In the genomic region with DNA sequence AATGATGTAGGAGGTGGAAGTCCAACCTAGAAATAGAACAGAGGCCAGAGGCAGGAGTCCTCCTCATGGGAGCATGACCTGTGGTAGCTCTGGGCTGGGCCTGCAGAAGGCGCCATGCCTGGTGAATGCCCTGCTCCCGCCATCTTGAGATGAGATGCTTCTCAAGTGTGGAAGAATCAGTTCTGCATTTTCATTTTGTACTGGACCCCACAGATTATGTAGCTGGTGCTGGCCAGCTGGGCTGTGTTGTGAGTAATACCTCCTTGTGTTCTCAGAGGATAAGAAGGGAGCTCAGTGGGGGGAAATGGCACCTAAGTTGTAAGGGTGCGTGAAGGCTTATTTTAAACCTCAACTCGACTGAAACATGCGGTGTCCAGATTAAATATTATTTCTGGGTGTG, we compare ENCODE assay signal across 17 cellular contexts.
"Had no signal": no experiment of that assay in that cellular context is flagged by ENCODE, and none has a peak within 500 bp of the region (broad histone marks: within the 10 kb centered on the region; RNA-seq: fewer than 3 reads in every experiment).

No MANE protein-coding gene starts in this region.

- H2AFZ ChIP-seq: parathyroid adenoma had no signal

- H3K4me1 ChIP-seq: parathyroid adenoma, spleen, thyroid gland had no signal

- H3K9me3 ChIP-seq: esophagus muscularis mucosa, neutrophil, sigmoid colon, thyroid gland had no signal

- H3K79me2 ChIP-seq: parathyroid adenoma had no signal

- H3K9ac ChIP-seq: parathyroid adenoma had no signal

- H3K4me3 ChIP-seq: esophagus muscularis mucosa, sigmoid colon, spleen, thyroid gland had no signal

- H3K36me3 ChIP-seq: esophagus muscularis mucosa, neutrophil, sigmoid colon, spleen, thyroid gland had no signal

- H3K27me3 ChIP-seq: esophagus muscularis mucosa, neutrophil, sigmoid colon, thyroid gland had no signal

- ATAC-seq: natural killer cell, T-cell had no signal

- H3K27ac ChIP-seq: esophagus muscularis mucosa, neutrophil, parathyroid adenoma, spleen, thyroid gland had no signal

- DNase-seq: activated CD4-positive, alpha-beta T cell treated with anti-CD3 and anti-CD28 coated beads, Interleukin-2, amount 50 U/mL, for 1 hour; activated CD4-positive, CD25-positive, alpha-beta regulatory T cell treated with anti-CD3 and anti-CD28 coated beads, Interleukin-2, amount 50 U/mL, for 72 hours; activated CD8-positive, alpha-beta memory T cell treated with anti-CD3 and anti-CD28 coated beads, Interleukin-2, amount 50 U/mL, for 4 hours; activated gamma-delta T cell; activated T-cell treated with anti-CD3 and anti-CD28 coated beads, Interleukin-2, amount 50 U/mL, for 48 hours; effector memory CD4-positive, alpha-beta T cell; immature natural killer cell; mesendoderm; natural killer cell; sigmoid colon; spleen; stimulated activated naive CD4-positive, alpha-beta T cell; T-cell; thyroid gland had no signal
